Comparison of ENCODE assay signal across 21 cellular contexts in genomic region chr13:98989469-98990235, GRCh38. TPM values are rescaled to one million over a fixed set of nuclear protein-coding genes. Genes with fewer than 3 reads are reported as not detected.
DNase-seq lines count a peak whose midpoint lies in the region; ATAC-seq and TF ChIP-seq lines count a peak whose summit lies in the region.
"Had no signal": no experiment of that assay in that cellular context is flagged by ENCODE, and none has a peak within 500 bp of the region (broad histone marks: within the 10 kb centered on the region; RNA-seq: fewer than 3 reads in every experiment).

No MANE protein-coding gene starts in this region.

- H3K36me3 ChIP-seq in naive thymus-derived CD4-positive, alpha-beta T cell (ENCODE audit: control insufficient read depth in 2 of 3, insufficient read depth in 3 of 3, low read length in 3 of 3): no peaks in the 10 kb centered on the region

- H3K27me3 Mint-ChIP-seq in activated T-cell treated with anti-CD3 and anti-CD28 coated beads, Interleukin-2, amount 50 U/mL, for 24 hours: no peaks in the 10 kb centered on the region
- H3K27me3 Mint-ChIP-seq in CD4-positive, alpha-beta T cell: no peaks in the 10 kb centered on the region
- H3K27me3 Mint-ChIP-seq in activated T-helper 1 cell treated with anti-CD3 and anti-CD28 coated beads, Interleukin-12 subunit alpha, Interleukin-12 subunit beta, Interleukin-2, Interleukin-4 antibody, amounts not matched to agents 30 ng/mL and 10 ng/mL and 1 ng/mL, durations not matched to agents 14 hours and 24 hours and 36 hours (ENCODE audit: insufficient read depth): no peaks in the 10 kb centered on the region
- H3K27me3 Mint-ChIP-seq in naive thymus-derived CD4-positive, alpha-beta T cell: no peaks in the 10 kb centered on the region
- H3K27me3 Mint-ChIP-seq: CD8-positive, alpha-beta memory T cell had no signal

- peaks cover 79% of the 10 kb centered on the region for H3K4me1 Mint-ChIP-seq in activated T-cell treated with anti-CD3 and anti-CD28 coated beads, Interleukin-2, amount 50 U/mL, for 24 hours (ENCODE audit: low read depth)
- H3K4me1 Mint-ChIP-seq in CD4-positive, alpha-beta T cell (ENCODE audit: low read depth): peaks cover 81% of the 10 kb centered on the region
- H3K4me1 Mint-ChIP-seq in activated T-helper 1 cell treated with anti-CD3 and anti-CD28 coated beads, Interleukin-12 subunit alpha, Interleukin-12 subunit beta, Interleukin-2, Interleukin-4 antibody, amounts not matched to agents 30 ng/mL and 10 ng/mL and 1 ng/mL, durations not matched to agents 14 hours and 24 hours and 36 hours (ENCODE audit: low read depth): peaks cover 44% of the 10 kb centered on the region
- peaks cover 27 to 90% (median 84%) of the 10 kb centered on the region in 7 donors for H3K4me1 Mint-ChIP-seq in naive thymus-derived CD4-positive, alpha-beta T cell

- POLR2A ChIA-PET in CD4-positive, alpha-beta T cell (lab: Charles Lee): no interaction called here
- POLR2A ChIA-PET in naive thymus-derived CD4-positive, alpha-beta T cell (lab: Charles Lee): no interaction called here
- POLR2A ChIA-PET in HEK293T (lab: Yijun Ruan, JAX): no interaction called here

- no peaks in the 10 kb centered on the region for H3K9me3 ChIP-seq in CD4-positive, alpha-beta T cell (ENCODE audit: control insufficient read depth, low read length)
- H3K9me3 ChIP-seq in naive thymus-derived CD4-positive, alpha-beta T cell (ENCODE audit: control insufficient read depth in 2 of 3, low read length in 3 of 3): no peaks in the 10 kb centered on the region
- H3K9me3 ChIP-seq: A549 had no signal

- H3K27ac Mint-ChIP-seq in activated T-cell treated with anti-CD3 and anti-CD28 coated beads, Interleukin-2, amount 50 U/mL, for 24 hours: peak overlapping the region; percentile 69
- peak overlapping the region; percentile 70 for H3K27ac Mint-ChIP-seq in CD4-positive, alpha-beta T cell
- no peak overlapping the region for H3K27ac Mint-ChIP-seq in activated T-helper 1 cell treated with anti-CD3 and anti-CD28 coated beads, Interleukin-12 subunit alpha, Interleukin-12 subunit beta, Interleukin-2, Interleukin-4 antibody, amounts not matched to agents 30 ng/mL and 10 ng/mL and 1 ng/mL, durations not matched to agents 14 hours and 24 hours and 36 hours
- peak overlapping the region in 5 of 9 donors; percentile 61 to 87 (median 68) for H3K27ac Mint-ChIP-seq in naive thymus-derived CD4-positive, alpha-beta T cell

- ATAC-seq in CD4-positive, alpha-beta T cell (ENCODE audit: poor library complexity): no peak
- no peak for ATAC-seq in naive thymus-derived CD4-positive, alpha-beta T cell
- ATAC-seq in GM21515 (IDR thresholded peaks at IDR 0.05; ENCODE audit: unreplicated experiment) (no peak), GM18858 (IDR thresholded peaks at IDR 0.05; ENCODE audit: unreplicated experiment) (no peak)
- ATAC-seq: A549 had no signal

- no peaks in the 10 kb centered on the region for H3K9me3 Mint-ChIP-seq in activated T-cell treated with anti-CD3 and anti-CD28 coated beads, Interleukin-2, amount 50 U/mL, for 24 hours
- no peaks in the 10 kb centered on the region for H3K9me3 Mint-ChIP-seq in CD4-positive, alpha-beta T cell
- H3K9me3 Mint-ChIP-seq in activated T-helper 1 cell treated with anti-CD3 and anti-CD28 coated beads, Interleukin-12 subunit alpha, Interleukin-12 subunit beta, Interleukin-2, Interleukin-4 antibody, amounts not matched to agents 30 ng/mL and 10 ng/mL and 1 ng/mL, durations not matched to agents 14 hours and 24 hours and 36 hours: peaks cover 6% of the 10 kb centered on the region
- H3K9me3 Mint-ChIP-seq in naive thymus-derived CD4-positive, alpha-beta T cell: peaks cover 0 to 3% (median 0%) of the 10 kb centered on the region in 11 donors
- H3K9me3 Mint-ChIP-seq: CD8-positive, alpha-beta memory T cell had no signal

- no peak for DNase-seq in activated T-cell treated with anti-CD3 and anti-CD28 coated beads, Interleukin-2, amount 50 U/mL, for 24 hours
- no peak for DNase-seq in activated T-cell treated with anti-CD3 and anti-CD28 coated beads, Interleukin-2, amount 50 U/mL, for 48 hours
- no peak for DNase-seq in CD4-positive, alpha-beta T cell
- DNase-seq in activated T-helper 1 cell treated with anti-CD3 and anti-CD28 coated beads, Interleukin-12 subunit alpha, Interleukin-12 subunit beta, Interleukin-2, Interleukin-4 antibody, amounts not matched to agents 30 ng/mL and 10 ng/mL and 1 ng/mL, durations not matched to agents 14 hours and 24 hours and 36 hours (ENCODE audit: low spot score): no peak
- no peak for DNase-seq in naive thymus-derived CD4-positive, alpha-beta T cell
- no peak for DNase-seq in HEK293T (ENCODE audit: extremely low spot score)
- DNase-seq: CD8-positive, alpha-beta memory T cell; DMS79 treated with DMSO at 0.1 percent for 48 hours; H7; NCI-H1417; NCI-H187; NCI-H2107; NCI-H226; NCI-H524; NCI-H82; RPMI8226; SIG-M5 had no signal

- H3K36me3 Mint-ChIP-seq in activated T-cell treated with anti-CD3 and anti-CD28 coated beads, Interleukin-2, amount 50 U/mL, for 24 hours (ENCODE audit: low read depth): no peaks in the 10 kb centered on the region
- H3K36me3 Mint-ChIP-seq in CD4-positive, alpha-beta T cell (ENCODE audit: low read depth): no peaks in the 10 kb centered on the region
- peaks cover 10% of the 10 kb centered on the region for H3K36me3 Mint-ChIP-seq in activated T-helper 1 cell treated with anti-CD3 and anti-CD28 coated beads, Interleukin-12 subunit alpha, Interleukin-12 subunit beta, Interleukin-2, Interleukin-4 antibody, amounts not matched to agents 30 ng/mL and 10 ng/mL and 1 ng/mL, durations not matched to agents 14 hours and 24 hours and 36 hours (ENCODE audit: low read depth)
- peaks cover 0 to 20% (median 12%) of the 10 kb centered on the region in 5 donors for H3K36me3 Mint-ChIP-seq in naive thymus-derived CD4-positive, alpha-beta T cell

- H3K27me3 ChIP-seq in CD4-positive, alpha-beta T cell (ENCODE audit: control insufficient read depth, insufficient read depth, low read length): no peaks in the 10 kb centered on the region
- no peaks in the 10 kb centered on the region for H3K27me3 ChIP-seq in naive thymus-derived CD4-positive, alpha-beta T cell (ENCODE audit: control insufficient read depth in 2 of 2, insufficient read depth in 2 of 2, low read length in 2 of 2)

- H3K4me3 Mint-ChIP-seq in activated T-cell treated with anti-CD3 and anti-CD28 coated beads, Interleukin-2, amount 50 U/mL, for 24 hours: no peak overlapping the region
- H3K4me3 Mint-ChIP-seq in CD4-positive, alpha-beta T cell: no peak overlapping the region
- H3K4me3 Mint-ChIP-seq in activated T-helper 1 cell treated with anti-CD3 and anti-CD28 coated beads, Interleukin-12 subunit alpha, Interleukin-12 subunit beta, Interleukin-2, Interleukin-4 antibody, amounts not matched to agents 30 ng/mL and 10 ng/mL and 1 ng/mL, durations not matched to agents 14 hours and 24 hours and 36 hours: peak overlapping the region; percentile 5
- H3K4me3 Mint-ChIP-seq in naive thymus-derived CD4-positive, alpha-beta T cell: no peak overlapping the region
- H3K4me3 Mint-ChIP-seq: CD8-positive, alpha-beta memory T cell had no signal

- CTCF ChIA-PET in CD4-positive, alpha-beta T cell (lab: Charles Lee): no interaction called here
- CTCF ChIA-PET in naive thymus-derived CD4-positive, alpha-beta T cell (lab: Charles Lee): no interaction called here
- CTCF ChIA-PET in HEK293T (lab: Yijun Ruan, JAX): interaction anchor here (0.7 kb wide), 1 partner anchor 212 kb away, joined by 3 read pairs; no protein-coding TSS in a partner anchor

- intact Hi-C loops in CD4-positive, alpha-beta T cell (cut with DNase I, micrococcal nuclease): loop anchor here in 1 of 2 experiments (10.0 kb wide), 1 partner anchor 75 kb away; no protein-coding TSS in a partner anchor
- intact Hi-C loops in activated T-helper 1 cell treated with anti-CD3 and anti-CD28 coated beads, Interleukin-12 subunit alpha, Interleukin-12 subunit beta, Interleukin-2, Interleukin-4 antibody, amounts not matched to agents 30 ng/mL and 10 ng/mL and 1 ng/mL, durations not matched to agents 14 hours and 24 hours and 36 hours (cut with micrococcal nuclease): loop anchor here (5.0 kb wide), 2 partner anchors 38 to 117 kb away; no protein-coding TSS in a partner anchor
- intact Hi-C loops in naive thymus-derived CD4-positive, alpha-beta T cell (cut with micrococcal nuclease): loop anchor here (2.0 to 10.0 kb wide), 3 partner anchors 15 to 275 kb away; no protein-coding TSS in a partner anchor

- no peak overlapping the region for H3K27ac ChIP-seq in CD4-positive, alpha-beta T cell (ENCODE audit: low read depth, low read length)
- H3K27ac ChIP-seq in naive thymus-derived CD4-positive, alpha-beta T cell (ENCODE audit: low read depth, low read length): no peak overlapping the region
- H3K27ac ChIP-seq: A549, KMS-11 had no signal

- TF ChIP-seq CTCF in CD4-positive, alpha-beta T cell (IDR thresholded peaks at IDR 0.05): no peak

- peaks cover 0 to 18% of the 10 kb centered on the region in 2 donors for H3K4me1 ChIP-seq in naive thymus-derived CD4-positive, alpha-beta T cell (ENCODE audit: control insufficient read depth in 2 of 2, insufficient read depth in 2 of 2, low read length in 2 of 2)

- no peak overlapping the region for H3K4me3 ChIP-seq in naive thymus-derived CD4-positive, alpha-beta T cell (ENCODE audit: low read length)
- H3K4me3 ChIP-seq: A549 had no signal

TF ChIP-seq in HEK293T, 16 proteins besides CTCF, POLR2A, EP300 and RAD21:
- no peak for TF ChIP-seq ELF4 (IDR thresholded peaks at IDR 0.05)
- TF ChIP-seq L3MBTL2 (conservative IDR thresholded peaks at IDR 0.05): no peak
- no peak for TF ChIP-seq SP1 (IDR thresholded peaks at IDR 0.05)
- no peak for TF ChIP-seq FOXA1 (IDR thresholded peaks at IDR 0.05)
- TF ChIP-seq HDGF (IDR thresholded peaks at IDR 0.05; ENCODE audit: borderline replicate concordance): no peak
- no peak for TF ChIP-seq SUZ12 (IDR thresholded peaks at IDR 0.05)
- no peak for TF ChIP-seq NFRKB (IDR thresholded peaks at IDR 0.05)
- no peak for TF ChIP-seq ZNF384 (IDR thresholded peaks at IDR 0.05)
- no peak for TF ChIP-seq CTBP1 (IDR thresholded peaks at IDR 0.05; ENCODE audit: borderline replicate concordance)
- TF ChIP-seq ARNT (IDR thresholded peaks at IDR 0.05): no peak

RNA-seq across cellular contexts. Expression of gene DOCK9, which starts 11.8 kb away (rescaled TPM):
- total RNA-seq in CD4-positive, alpha-beta T cell: 10 to 100 TPM; 76.3 to 79.3 TPM
- 36.0 and 38.7 TPM in 2 replicates for total RNA-seq in activated T-helper 1 cell treated with anti-CD3 and anti-CD28 coated beads, Interleukin-12 subunit alpha, Interleukin-12 subunit beta, Interleukin-2, Interleukin-4 antibody, amounts not matched to agents 30 ng/mL and 10 ng/mL and 1 ng/mL, durations not matched to agents 14 hours and 24 hours and 36 hours
- total RNA-seq in naive thymus-derived CD4-positive, alpha-beta T cell: 100 to 1,000 TPM in 4 of 5 experiments, 10 to 100 TPM in 1; 75.1 to 214 (median 128) TPM
- 10 to 100 TPM; 22.2 to 40.2 TPM for polyA plus RNA-seq in naive thymus-derived CD4-positive, alpha-beta T cell
